In genomic region chr13:98004107-98004506, GRCh38 we compare ENCODE assay signal across 21 cellular contexts. TPM values are rescaled to one million over a fixed set of nuclear protein-coding genes. Genes with fewer than 3 reads are reported as not detected.
DNase-seq lines count a peak whose midpoint lies in the region; ATAC-seq and TF ChIP-seq lines count a peak whose summit lies in the region.
"Had no signal": no experiment of that assay in that cellular context is flagged by ENCODE, and none has a peak within 500 bp of the region (broad histone marks: within the 10 kb centered on the region; RNA-seq: fewer than 3 reads in every experiment).

No MANE protein-coding gene starts in this region.

- no peak overlapping the region for H3K27ac Mint-ChIP-seq in T-cell
- no peak overlapping the region for H3K27ac Mint-ChIP-seq in activated CD8-positive, alpha-beta T cell treated with anti-CD3 and anti-CD28 coated beads, Interleukin-2, amount 10 ng/mL, durations not matched to agents 7 days and 5 days
- H3K27ac Mint-ChIP-seq: B cell; dendritic cell treated with granulocyte-macrophage colony-stimulating factor and Interleukin-4, amounts not matched to agents 40 ng/mL and 50 ng/mL, for 4 days had no signal

- no peaks in the 10 kb centered on the region for H3K27me3 ChIP-seq in A673 (replicated peaks; ENCODE audit: insufficient read depth, low read depth, low read length, poor library complexity)
- H3K27me3 ChIP-seq: adrenal gland, sigmoid colon, upper lobe of left lung had no signal

- no peaks in the 10 kb centered on the region for H3K9me3 ChIP-seq in A673 (ENCODE audit: low read depth, low read length, poor library complexity, severe bottlenecking)
- H3K9me3 ChIP-seq: adrenal gland, sigmoid colon, SK-N-SH, upper lobe of left lung had no signal

- no peaks in the 10 kb centered on the region for H3K4me1 Mint-ChIP-seq in T-cell
- no peaks in the 10 kb centered on the region for H3K4me1 Mint-ChIP-seq in activated CD8-positive, alpha-beta T cell treated with anti-CD3 and anti-CD28 coated beads, Interleukin-2, amount 10 ng/mL, durations not matched to agents 7 days and 5 days (ENCODE audit: low read depth)
- H3K4me1 Mint-ChIP-seq: B cell had no signal

- no peak for TF ChIP-seq CTCF in A673 (conservative IDR thresholded peaks at IDR 0.05; ENCODE audit: low read depth, low read length)

- DNase-seq in A673 (ENCODE audit: low spot score) (no peak), H4 (ENCODE audit: low spot score) (peak; percentile 72), astrocyte of the hippocampus (ENCODE audit: low read depth, low spot score) (peak; percentile 74), iris pigment epithelial cell (ENCODE audit: low read depth) (peak; percentile 93), T-cell (no peak), cerebellar cortex (ENCODE audit: low spot score) (no peak)
- DNase-seq in activated CD8-positive, alpha-beta memory T cell treated with anti-CD3 and anti-CD28 coated beads for 24 hours = no peak
- DNase-seq in activated CD8-positive, alpha-beta T cell treated with anti-CD3 and anti-CD28 coated beads, Interleukin-2, amount 10 ng/mL, durations not matched to agents 7 days and 5 days = no peak
- DNase-seq: activated T-cell treated with anti-CD3 and anti-CD28 coated beads, Interleukin-2, amount 50 U/mL, for 72 hours; adrenal gland; erythroblast; kidney glomerular epithelial cell; NCI-H146; NCI-H510A treated with DMSO at 0.1 percent for 48 hours; occipital lobe; sigmoid colon; SK-N-SH; upper lobe of left lung had no signal

- H3K4me1 ChIP-seq in A673 (ENCODE audit: insufficient read depth, low read length, poor library complexity, severe bottlenecking) = no peaks in the 10 kb centered on the region
- H3K4me1 ChIP-seq: adrenal gland, sigmoid colon had no signal

- H3K36me3 Mint-ChIP-seq in T-cell = peaks cover 60% of the 10 kb centered on the region
- peaks cover 67% of the 10 kb centered on the region for H3K36me3 Mint-ChIP-seq in activated CD8-positive, alpha-beta T cell treated with anti-CD3 and anti-CD28 coated beads, Interleukin-2, amount 10 ng/mL, durations not matched to agents 7 days and 5 days (ENCODE audit: low read depth)

- intact Hi-C loops in A673 (cut with micrococcal nuclease; ENCODE audit: unreplicated experiment) = no loop called here

- ATAC-seq in T-cell (replicated peaks in 1 of 4) = no peak
- no peak for ATAC-seq in activated CD8-positive, alpha-beta T cell treated with anti-CD3 and anti-CD28 coated beads, Interleukin-2, amount 10 ng/mL, durations not matched to agents 7 days and 5 days
- ATAC-seq: activated T-cell treated with anti-CD3 and anti-CD28 coated beads, Interleukin-2, amount 50 U/mL, for 72 hours had no signal

- no peaks in the 10 kb centered on the region for H3K27me3 Mint-ChIP-seq in T-cell
- H3K27me3 Mint-ChIP-seq in activated CD8-positive, alpha-beta T cell treated with anti-CD3 and anti-CD28 coated beads, Interleukin-2, amount 10 ng/mL, durations not matched to agents 7 days and 5 days (ENCODE audit: low read depth) = no peaks in the 10 kb centered on the region
- H3K27me3 Mint-ChIP-seq: B cell; dendritic cell treated with granulocyte-macrophage colony-stimulating factor and Interleukin-4, amounts not matched to agents 40 ng/mL and 50 ng/mL, for 4 days had no signal

- H3K9me3 Mint-ChIP-seq in T-cell = no peaks in the 10 kb centered on the region
- H3K9me3 Mint-ChIP-seq in activated CD8-positive, alpha-beta T cell treated with anti-CD3 and anti-CD28 coated beads, Interleukin-2, amount 10 ng/mL, durations not matched to agents 7 days and 5 days (ENCODE audit: insufficient read depth) = no peaks in the 10 kb centered on the region
- H3K9me3 Mint-ChIP-seq: activated T-cell treated with anti-CD3 and anti-CD28 coated beads, Interleukin-2, amount 50 U/mL, for 72 hours; dendritic cell treated with granulocyte-macrophage colony-stimulating factor and Interleukin-4, amounts not matched to agents 40 ng/mL and 50 ng/mL, for 4 days had no signal

- peak overlapping the region; percentile 61 for H3K27ac ChIP-seq in A673 (ENCODE audit: low read depth, low read length, poor library complexity, severe bottlenecking)
- H3K27ac ChIP-seq: adrenal gland, KMS-11, sigmoid colon, upper lobe of left lung had no signal

- POLR2A ChIA-PET in A673 (lab: Charles Lee; ENCODE audit: low non-redundant PET) = no interaction called here
- POLR2A ChIA-PET in T-cell (lab: Charles Lee) = no interaction called here
- POLR2A ChIA-PET in activated CD8-positive, alpha-beta T cell treated with anti-CD3 and anti-CD28 coated beads, Interleukin-2, amount 10 ng/mL, durations not matched to agents 7 days and 5 days (lab: Charles Lee) = no interaction called here

- H3K4me3 Mint-ChIP-seq in T-cell = no peak overlapping the region
- no peak overlapping the region for H3K4me3 Mint-ChIP-seq in activated CD8-positive, alpha-beta T cell treated with anti-CD3 and anti-CD28 coated beads, Interleukin-2, amount 10 ng/mL, durations not matched to agents 7 days and 5 days
- H3K4me3 Mint-ChIP-seq: activated T-cell treated with anti-CD3 and anti-CD28 coated beads, Interleukin-2, amount 50 U/mL, for 72 hours; B cell; dendritic cell treated with granulocyte-macrophage colony-stimulating factor and Interleukin-4, amounts not matched to agents 40 ng/mL and 50 ng/mL, for 4 days had no signal

- BruUV-seq in A673 (replicated peaks; lab: Mats Ljungman, UMichigan) = no TSS peak

- CTCF ChIA-PET in A673 (lab: Charles Lee) (no interaction called here), T-cell (lab: Charles Lee) (no interaction called here)
- CTCF ChIA-PET in activated CD8-positive, alpha-beta T cell treated with anti-CD3 and anti-CD28 coated beads, Interleukin-2, amount 10 ng/mL, durations not matched to agents 7 days and 5 days (lab: Charles Lee) = no interaction called here

- H3K36me3 ChIP-seq in A673 (ENCODE audit: insufficient read depth, low read length, poor library complexity, severe bottlenecking) = peaks cover 100% of the 10 kb centered on the region

- H3K4me3 ChIP-seq in A673 (ENCODE audit: low read depth, low read length, poor library complexity, severe bottlenecking) = no peak overlapping the region
- H3K4me3 ChIP-seq: adrenal gland, sigmoid colon, upper lobe of left lung had no signal

RNA-seq across cellular contexts. Expression of gene IPO5, which starts 50.6 kb away (rescaled TPM):
- total RNA-seq in A673 (2021) = 573 and 626 TPM in 2 replicates
- total RNA-seq in H4 (2014; rRNA removed; shearing (Covaris generic)) = 65.3 and 88.4 TPM in 2 replicates
- 10 to 100 TPM; 70.7 to 81.6 (median 75.7) TPM for total RNA-seq in T-cell
- total RNA-seq in activated CD8-positive, alpha-beta T cell treated with anti-CD3 and anti-CD28 coated beads, Interleukin-2, amount 10 ng/mL, durations not matched to agents 7 days and 5 days = 100 to 1,000 TPM; 115 to 119 TPM

Comparison
In these comparisons a context has a peak if more than half of its experiments do, and no peak if none do; other contexts are left out.
1. DNase-seq: peak in H4 (single experiment), astrocyte of the hippocampus (single experiment) and iris pigment epithelial cell (single experiment); none in A673 (single experiment), activated CD8-positive, alpha-beta memory T cell treated with anti-CD3 and anti-CD28 coated beads for 24 hours (single experiment), T-cell (0 of 34), cerebellar cortex (single experiment) and activated CD8-positive, alpha-beta T cell treated with anti-CD3 and anti-CD28 coated beads, Interleukin-2, amount 10 ng/mL, durations not matched to agents 7 days and 5 days (single experiment).